ENCODE assay signal across 16 cellular contexts in the genomic region with DNA sequence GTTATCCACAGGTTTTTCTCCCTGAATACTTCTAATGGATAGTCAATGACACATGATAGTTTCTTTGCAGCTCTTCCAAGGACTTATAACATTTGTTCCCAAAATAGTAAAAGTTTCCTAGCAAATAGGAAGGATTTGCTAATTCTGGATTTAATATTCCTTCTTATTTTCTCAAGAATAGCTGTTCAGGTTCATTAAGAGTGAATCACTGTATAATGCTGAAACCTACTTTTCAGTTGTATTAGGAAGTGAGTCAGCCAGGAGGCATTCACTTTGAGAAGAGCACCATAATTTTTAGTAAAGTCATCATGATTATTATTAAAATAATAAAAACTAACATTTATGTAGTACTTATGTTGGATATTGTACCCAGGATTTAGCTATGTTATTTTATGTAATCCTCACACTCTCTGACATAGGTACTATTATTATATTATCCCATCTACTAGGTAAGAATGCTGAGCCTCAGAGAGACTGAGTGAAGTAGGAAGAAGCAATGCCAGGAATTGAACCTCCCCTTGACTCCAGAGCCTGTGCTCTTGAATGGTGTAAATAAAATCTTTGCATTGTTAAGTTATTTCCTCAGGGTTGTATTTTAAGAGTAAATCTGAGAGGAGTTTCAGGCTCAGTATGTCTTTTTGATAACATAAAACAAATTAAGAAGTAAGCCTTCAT.
DNase-seq lines count a peak whose midpoint lies in the region; ATAC-seq, FAIRE-seq and TF ChIP-seq lines count a peak whose summit lies in the region.
"Had no signal": no experiment of that assay in that cellular context is flagged by ENCODE, and none has a peak within 500 bp of the region (broad histone marks: within the 10 kb centered on the region; RNA-seq: fewer than 3 reads in every experiment).

No MANE protein-coding gene starts in this region.

- in situ Hi-C loops in ACHN (cut with HindIII; ENCODE audit: low pct_ligation_motif_present, low pct_unique_long_range_greater_than_20kb, low sequenced_read_pairs) (loop anchor here (25.0 kb wide), 1 partner anchor 583 kb away; no protein-coding TSS in a partner anchor), mammary epithelial cell (cut with MboI; ENCODE audit: low sequenced_read_pairs in 2 of 2) (loop anchor here in 1 of 2 donors (25.0 kb wide), 1 partner anchor 758 kb away; no protein-coding TSS in a partner anchor)

- no TSS peak for BruUV-seq in mammary epithelial cell (replicated peaks; lab: Mats Ljungman, UMichigan)

- no peak overlapping the region for H3K9ac ChIP-seq in mammary epithelial cell (ENCODE audit: insufficient read depth, low read length)
- H3K9ac ChIP-seq: BLaER1 had no signal

- H3K27ac ChIP-seq in mammary epithelial cell (ENCODE audit: insufficient read depth, low read depth, low read length) = peak overlapping the region; percentile 68
- H3K27ac ChIP-seq: BLaER1, body of pancreas had no signal

- H3K36me3 ChIP-seq in mammary epithelial cell (ENCODE audit: insufficient read depth, low read length) = no peaks in the 10 kb centered on the region
- no peaks in the 10 kb centered on the region for H3K36me3 ChIP-seq in kidney epithelial cell (ENCODE audit: control insufficient read depth, insufficient read depth, low read length)

- peak overlapping the region; percentile 61 for H3K4me2 ChIP-seq in mammary epithelial cell (ENCODE audit: insufficient read depth, low read depth, low read length)
- H3K4me2 ChIP-seq: BLaER1 had no signal

- FAIRE-seq in GM12892 (lab: Jason Lieb, UNC) = no peak
- FAIRE-seq: kidney had no signal

- DNase-seq in ACHN (peak; percentile 48), HT1080 (ENCODE audit: low read depth) (peak; percentile 81), mammary epithelial cell (peak; percentile 66), kidney epithelial cell (ENCODE audit: low read depth) (peak; percentile 34), HT-29 (ENCODE audit: low spot score) (no peak), GM12892 (ENCODE audit: insufficient read length) (no peak)
- no peak for DNase-seq in activated CD4-positive, alpha-beta T cell treated with anti-CD3 and anti-CD28 coated beads, Interleukin-2, amount 50 U/mL, for 4 hours
- DNase-seq: body of pancreas, erythroblast, GF-D8, kidney, NCI-H1417, NCI-H524, SIG-M5 had no signal

- H4K20me1 ChIP-seq in mammary epithelial cell (ENCODE audit: insufficient read depth, low read length) = no peaks in the 10 kb centered on the region
- H4K20me1 ChIP-seq: BLaER1 had no signal

- TF ChIP-seq POLR2A in GM12892 (IDR thresholded peaks at IDR 0.05; ENCODE audit: low read depth, low read length) = no peak

- peaks cover 5% of the 10 kb centered on the region for H3K79me2 ChIP-seq in mammary epithelial cell (ENCODE audit: insufficient read depth, low read length)

- TF ChIP-seq CTCF in mammary epithelial cell (conservative IDR thresholded peaks at IDR 0.05 in 1 of 2, IDR thresholded peaks at IDR 0.05 in 1 of 2; ENCODE audit: extremely low read depth in 1 of 2, insufficient read depth in 1 of 2, low read depth in 1 of 2, low read length in 2 of 2) = no peak
- no peak for TF ChIP-seq CTCF in kidney epithelial cell (IDR thresholded peaks at IDR 0.05; ENCODE audit: insufficient read depth, low read length, poor library complexity, severe bottlenecking)

- no peaks in the 10 kb centered on the region for H3K9me3 ChIP-seq in mammary epithelial cell (replicated peaks; ENCODE audit: insufficient read depth, low read length)
- H3K9me3 ChIP-seq: BLaER1, body of pancreas had no signal

- ATAC-seq in GM19023 (IDR thresholded peaks at IDR 0.05; ENCODE audit: unreplicated experiment) = no peak
- ATAC-seq: body of pancreas had no signal

- no peak overlapping the region for H2AFZ ChIP-seq in mammary epithelial cell (ENCODE audit: low read depth, low read length)

- dilution Hi-C loops in mammary epithelial cell (cut with HindIII; ENCODE audit: low sequenced_read_pairs) = no loop called here

- CTCF ChIA-PET in mammary epithelial cell (lab: Charles Lee; ENCODE audit: low non-redundant PET) = no interaction called here

- intact Hi-C loops in mammary epithelial cell (cut with micrococcal nuclease) = no loop called here

- peaks cover 45% of the 10 kb centered on the region for H3K4me1 ChIP-seq in mammary epithelial cell (ENCODE audit: insufficient read depth, low read length)
- H3K4me1 ChIP-seq: body of pancreas had no signal

- no peaks in the 10 kb centered on the region for H3K27me3 ChIP-seq in mammary epithelial cell (ENCODE audit: insufficient read depth, low read length)
- no peaks in the 10 kb centered on the region for H3K27me3 ChIP-seq in kidney epithelial cell (ENCODE audit: control insufficient read depth, insufficient read depth, low read length)
- H3K27me3 ChIP-seq: BLaER1, body of pancreas had no signal

- H3K4me3 ChIP-seq in mammary epithelial cell (replicated peaks in 1 of 3; ENCODE audit: insufficient read depth in 1 of 3, low read depth in 2 of 3, low read length in 3 of 3) (no peak overlapping the region), kidney epithelial cell (ENCODE audit: low read depth, low read length) (no peak overlapping the region)
- H3K4me3 ChIP-seq: BLaER1, body of pancreas had no signal

Comparison
In these comparisons a context has a peak if more than half of its experiments do, and no peak if none do; other contexts are left out.
1. DNase-seq: peak in ACHN (single experiment), HT1080 (single experiment), mammary epithelial cell (single experiment) and kidney epithelial cell (single experiment); none in HT-29 (single experiment), GM12892 (single experiment) and activated CD4-positive, alpha-beta T cell treated with anti-CD3 and anti-CD28 coated beads, Interleukin-2, amount 50 U/mL, for 4 hours (0 of 2).